13 cellular contexts compared by ENCODE assay signal in genomic region chr9:6805532-6805931, GRCh38. TPM values are rescaled to one million over a fixed set of nuclear protein-coding genes. Genes with fewer than 3 reads are reported as not detected.
DNase-seq lines count a peak whose midpoint lies in the region; ATAC-seq and TF ChIP-seq lines count a peak whose summit lies in the region.
"Had no signal": no experiment of that assay in that cellular context is flagged by ENCODE, and none has a peak within 500 bp of the region (broad histone marks: within the 10 kb centered on the region; RNA-seq: fewer than 3 reads in every experiment).

No MANE protein-coding gene starts in this region.

- H2BK5ac ChIP-seq in mesenchymal stem cell (ENCODE audit: low read depth, low read length, poor library complexity, severe bottlenecking) = no peak overlapping the region

- H3K27ac ChIP-seq in esophagus muscularis mucosa (replicated peaks in 1 of 4) (no peak overlapping the region), mesenchymal stem cell (ENCODE audit: low read length, poor library complexity, severe bottlenecking) (no peak overlapping the region)

- no peak overlapping the region for H3K23ac ChIP-seq in mesenchymal stem cell (ENCODE audit: low read length in 2 of 2)

- no peak overlapping the region for H4K8ac ChIP-seq in mesenchymal stem cell (ENCODE audit: low read length)

- H3K4me3 Mint-ChIP-seq in activated CD4-positive, alpha-beta memory T cell treated with anti-CD3 and anti-CD28 coated beads, Interleukin-2, amount 10 ng/mL, durations not matched to agents 7 days and 5 days = no peak overlapping the region
- no peak overlapping the region for H3K4me3 Mint-ChIP-seq in activated T-helper 1 cell treated with anti-CD3 and anti-CD28 coated beads, Interleukin-12 subunit alpha, Interleukin-12 subunit beta, Interleukin-2, Interleukin-4 antibody, amounts not matched to agents 30 ng/mL and 10 ng/mL and 1 ng/mL, durations not matched to agents 14 hours and 24 hours and 36 hours
- H3K4me3 Mint-ChIP-seq: activated T-cell treated with anti-CD3 and anti-CD28 coated beads, Interleukin-2, amount 50 U/mL, for 4 hours; CD4-positive, alpha-beta memory T cell; naive thymus-derived CD4-positive, alpha-beta T cell had no signal

- no peak overlapping the region for H2BK15ac ChIP-seq in mesenchymal stem cell (ENCODE audit: low read depth, poor library complexity, severe bottlenecking)

- no peak for TF ChIP-seq POLR2A in esophagus muscularis mucosa (IDR thresholded peaks at IDR 0.05; ENCODE audit: low read depth)

- TF ChIP-seq EP300 in esophagus muscularis mucosa (IDR thresholded peaks at IDR 0.05) = no peak

- H3K4me1 ChIP-seq in esophagus muscularis mucosa = peaks cover 0 to 5% (median 1%) of the 10 kb centered on the region in 4 donors
- H3K4me1 ChIP-seq in mesenchymal stem cell (ENCODE audit: control insufficient read depth, insufficient read depth, low read depth, low read length) = no peaks in the 10 kb centered on the region

- H3K18ac ChIP-seq in mesenchymal stem cell (ENCODE audit: low read depth in 1 of 2, low read length in 2 of 2) = no peak overlapping the region

- intact Hi-C loops in esophagus muscularis mucosa (cut with DNase I) = no loop called here
- intact Hi-C loops in activated T-helper 1 cell treated with anti-CD3 and anti-CD28 coated beads, Interleukin-12 subunit alpha, Interleukin-12 subunit beta, Interleukin-2, Interleukin-4 antibody, amounts not matched to agents 30 ng/mL and 10 ng/mL and 1 ng/mL, durations not matched to agents 14 hours and 24 hours and 36 hours (cut with micrococcal nuclease) = no loop called here

- H3K4me3 ChIP-seq in esophagus muscularis mucosa = no peak overlapping the region
- no peak overlapping the region for H3K4me3 ChIP-seq in mesenchymal stem cell (ENCODE audit: insufficient read depth in 1 of 2, low read depth in 1 of 2, low read length in 2 of 2)

- no peak for ATAC-seq in activated CD4-positive, CD25-positive, alpha-beta regulatory T cell treated with anti-CD3 and anti-CD28 coated beads, Interleukin-2, amount 50 U/mL, for 24 hours
- ATAC-seq: activated T-cell treated with anti-CD3 and anti-CD28 coated beads, Interleukin-2, amount 50 U/mL, for 4 hours; naive thymus-derived CD4-positive, alpha-beta T cell; stimulated activated naive CD8-positive, alpha-beta T cell treated with anti-CD3 and anti-CD28 coated beads, Interleukin-15, Interleukin-2, amounts not matched to agents 100 U/mL and 50 U/mL, for 24 hours had no signal

- H3K27me3 ChIP-seq in esophagus muscularis mucosa (no peaks in the 10 kb centered on the region), mesenchymal stem cell (ENCODE audit: control insufficient read depth in 1 of 2, insufficient read depth in 1 of 2, low read length in 2 of 2) (no peaks in the 10 kb centered on the region)

- no peak overlapping the region for H2AFZ ChIP-seq in mesenchymal stem cell (ENCODE audit: low read depth, low read length)

- peaks cover 9% of the 10 kb centered on the region for H3K79me1 ChIP-seq in mesenchymal stem cell (replicated peaks; ENCODE audit: low read length, poor library complexity, severe bottlenecking)

- H3K9me3 Mint-ChIP-seq in activated CD4-positive, alpha-beta memory T cell treated with anti-CD3 and anti-CD28 coated beads, Interleukin-2, amount 10 ng/mL, durations not matched to agents 7 days and 5 days = no peaks in the 10 kb centered on the region
- H3K9me3 Mint-ChIP-seq in activated T-helper 1 cell treated with anti-CD3 and anti-CD28 coated beads, Interleukin-12 subunit alpha, Interleukin-12 subunit beta, Interleukin-2, Interleukin-4 antibody, amounts not matched to agents 30 ng/mL and 10 ng/mL and 1 ng/mL, durations not matched to agents 14 hours and 24 hours and 36 hours = no peaks in the 10 kb centered on the region
- H3K9me3 Mint-ChIP-seq: activated T-cell treated with anti-CD3 and anti-CD28 coated beads, Interleukin-2, amount 50 U/mL, for 4 hours; CD4-positive, alpha-beta memory T cell had no signal

- H3K36me3 ChIP-seq in esophagus muscularis mucosa = peaks cover 0 to 13% (median 3%) of the 10 kb centered on the region in 4 donors
- peaks cover 4 to 9% of the 10 kb centered on the region in 2 experiments for H3K36me3 ChIP-seq in mesenchymal stem cell (ENCODE audit: control insufficient read depth in 1 of 2, insufficient read depth in 2 of 2, low read depth in 1 of 2, low read length in 2 of 2)

- CTCF ChIA-PET in activated CD4-positive, alpha-beta memory T cell treated with anti-CD3 and anti-CD28 coated beads, Interleukin-2, amount 10 ng/mL, durations not matched to agents 7 days and 5 days (lab: Charles Lee) = no interaction called here

- H3K9me3 ChIP-seq in esophagus muscularis mucosa (no peaks in the 10 kb centered on the region), mesenchymal stem cell (ENCODE audit: control insufficient read depth, low read length) (no peaks in the 10 kb centered on the region)

- H2BK12ac ChIP-seq in mesenchymal stem cell (ENCODE audit: low read length in 2 of 2) = no peak overlapping the region

- no peak overlapping the region for H3K9ac ChIP-seq in mesenchymal stem cell (ENCODE audit: low read length)

- no peak overlapping the region for H3K14ac ChIP-seq in mesenchymal stem cell (ENCODE audit: low read length in 2 of 2)

- no peak overlapping the region for H2BK120ac ChIP-seq in mesenchymal stem cell (ENCODE audit: low read depth, low read length)

- H4K91ac ChIP-seq in mesenchymal stem cell (ENCODE audit: low read length) = no peak overlapping the region

- H3K27ac Mint-ChIP-seq in activated CD4-positive, alpha-beta memory T cell treated with anti-CD3 and anti-CD28 coated beads, Interleukin-2, amount 10 ng/mL, durations not matched to agents 7 days and 5 days = no peak overlapping the region
- H3K27ac Mint-ChIP-seq in activated T-helper 1 cell treated with anti-CD3 and anti-CD28 coated beads, Interleukin-12 subunit alpha, Interleukin-12 subunit beta, Interleukin-2, Interleukin-4 antibody, amounts not matched to agents 30 ng/mL and 10 ng/mL and 1 ng/mL, durations not matched to agents 14 hours and 24 hours and 36 hours = no peak overlapping the region
- H3K27ac Mint-ChIP-seq: naive thymus-derived CD4-positive, alpha-beta T cell had no signal

- H3K4me1 Mint-ChIP-seq in activated CD4-positive, alpha-beta memory T cell treated with anti-CD3 and anti-CD28 coated beads, Interleukin-2, amount 10 ng/mL, durations not matched to agents 7 days and 5 days = no peaks in the 10 kb centered on the region
- H3K4me1 Mint-ChIP-seq in activated T-helper 1 cell treated with anti-CD3 and anti-CD28 coated beads, Interleukin-12 subunit alpha, Interleukin-12 subunit beta, Interleukin-2, Interleukin-4 antibody, amounts not matched to agents 30 ng/mL and 10 ng/mL and 1 ng/mL, durations not matched to agents 14 hours and 24 hours and 36 hours (ENCODE audit: low read depth) = no peaks in the 10 kb centered on the region

- no peaks in the 10 kb centered on the region for H3K27me3 Mint-ChIP-seq in activated CD4-positive, alpha-beta memory T cell treated with anti-CD3 and anti-CD28 coated beads, Interleukin-2, amount 10 ng/mL, durations not matched to agents 7 days and 5 days
- no peaks in the 10 kb centered on the region for H3K27me3 Mint-ChIP-seq in activated T-helper 1 cell treated with anti-CD3 and anti-CD28 coated beads, Interleukin-12 subunit alpha, Interleukin-12 subunit beta, Interleukin-2, Interleukin-4 antibody, amounts not matched to agents 30 ng/mL and 10 ng/mL and 1 ng/mL, durations not matched to agents 14 hours and 24 hours and 36 hours (ENCODE audit: insufficient read depth)
- H3K27me3 Mint-ChIP-seq: CD4-positive, alpha-beta memory T cell; naive thymus-derived CD4-positive, alpha-beta T cell had no signal

- no peak overlapping the region for H3K4ac ChIP-seq in mesenchymal stem cell (ENCODE audit: low read depth in 1 of 2, low read length in 2 of 2)

- DNase-seq in DMS 273 (lab: John Stamatoyannopoulos, UW; ENCODE audit: unreplicated experiment) (peak; percentile 76), NCI-H446 treated with DMSO at 0.1 percent for 48 hours (lab: John Stamatoyannopoulos, UW) (peak; percentile 91), esophagus muscularis mucosa (ENCODE audit: extremely low spot score) (peak; percentile 29), mesenchymal stem cell (peak; percentile 44), NCI-H128 (lab: John Stamatoyannopoulos, UW; ENCODE audit: unreplicated experiment) (no peak)
- no peak for DNase-seq in activated CD4-positive, alpha-beta memory T cell treated with anti-CD3 and anti-CD28 coated beads, Interleukin-2, amount 10 ng/mL, durations not matched to agents 7 days and 5 days
- no peak for DNase-seq in activated T-helper 1 cell treated with anti-CD3 and anti-CD28 coated beads, Interleukin-12 subunit alpha, Interleukin-12 subunit beta, Interleukin-2, Interleukin-4 antibody, amounts not matched to agents 30 ng/mL and 10 ng/mL and 1 ng/mL, durations not matched to agents 14 hours and 24 hours and 36 hours (ENCODE audit: low spot score)
- DNase-seq: activated T-cell treated with anti-CD3 and anti-CD28 coated beads, Interleukin-2, amount 50 U/mL, for 4 hours; CD4-positive, alpha-beta memory T cell; naive thymus-derived CD4-positive, alpha-beta T cell; NCI-H1436 treated with DMSO at 0.1 percent for 48 hours; stimulated activated naive CD8-positive, alpha-beta T cell treated with anti-CD3 and anti-CD28 coated beads, Interleukin-15, Interleukin-2, amounts not matched to agents 100 U/mL and 50 U/mL, for 24 hours had no signal

- no peak overlapping the region for H3K4me2 ChIP-seq in mesenchymal stem cell (ENCODE audit: low read length, poor library complexity, severe bottlenecking)

- no peak for TF ChIP-seq CTCF in esophagus muscularis mucosa (IDR thresholded peaks at IDR 0.05)

- POLR2A ChIA-PET in activated CD4-positive, alpha-beta memory T cell treated with anti-CD3 and anti-CD28 coated beads, Interleukin-2, amount 10 ng/mL, durations not matched to agents 7 days and 5 days (lab: Charles Lee) = no interaction called here

- H2AK5ac ChIP-seq in mesenchymal stem cell (ENCODE audit: low read length, severe bottlenecking) = no peak overlapping the region

- 15% methylated on average over 1 of the region's 1 CpG for WGBS in esophagus muscularis mucosa
- WGBS in mesenchymal stem cell = 100% methylated on average over 1 of the region's 1 CpG

- H3K36me3 Mint-ChIP-seq in activated CD4-positive, alpha-beta memory T cell treated with anti-CD3 and anti-CD28 coated beads, Interleukin-2, amount 10 ng/mL, durations not matched to agents 7 days and 5 days (ENCODE audit: low read depth) = peaks cover 16% of the 10 kb centered on the region
- peaks cover 16% of the 10 kb centered on the region for H3K36me3 Mint-ChIP-seq in activated T-helper 1 cell treated with anti-CD3 and anti-CD28 coated beads, Interleukin-12 subunit alpha, Interleukin-12 subunit beta, Interleukin-2, Interleukin-4 antibody, amounts not matched to agents 30 ng/mL and 10 ng/mL and 1 ng/mL, durations not matched to agents 14 hours and 24 hours and 36 hours (ENCODE audit: low read depth)

RNA-seq across cellular contexts. Expression of gene KDM4C, which starts 47.8 kb away (rescaled TPM):
- 10 to 100 TPM; 25.2 to 41.1 (median 26.4) TPM for total RNA-seq in esophagus muscularis mucosa
- polyA plus RNA-seq in mesenchymal stem cell (2013, experiment 1 of 2) = 5.3 TPM
- 5.1 TPM for polyA plus RNA-seq in mesenchymal stem cell (2013, experiment 2 of 2)
- total RNA-seq in activated CD4-positive, alpha-beta memory T cell treated with anti-CD3 and anti-CD28 coated beads, Interleukin-2, amount 10 ng/mL, durations not matched to agents 7 days and 5 days = 10 to 100 TPM; 49.4 to 50.0 TPM
- total RNA-seq in activated T-helper 1 cell treated with anti-CD3 and anti-CD28 coated beads, Interleukin-12 subunit alpha, Interleukin-12 subunit beta, Interleukin-2, Interleukin-4 antibody, amounts not matched to agents 30 ng/mL and 10 ng/mL and 1 ng/mL, durations not matched to agents 14 hours and 24 hours and 36 hours = 35.9 and 41.4 TPM in 2 replicates

Comparison
In these comparisons a context has a peak if more than half of its experiments do, and no peak if none do; other contexts are left out.
1. DNase-seq: peak in DMS 273 (single experiment), NCI-H446 treated with DMSO at 0.1 percent for 48 hours (single experiment), esophagus muscularis mucosa (single experiment) and mesenchymal stem cell (single experiment); none in NCI-H128 (single experiment), activated CD4-positive, alpha-beta memory T cell treated with anti-CD3 and anti-CD28 coated beads, Interleukin-2, amount 10 ng/mL, durations not matched to agents 7 days and 5 days (single experiment) and activated T-helper 1 cell treated with anti-CD3 and anti-CD28 coated beads, Interleukin-12 subunit alpha, Interleukin-12 subunit beta, Interleukin-2, Interleukin-4 antibody, amounts not matched to agents 30 ng/mL and 10 ng/mL and 1 ng/mL, durations not matched to agents 14 hours and 24 hours and 36 hours (single experiment).